In genomic region chr7:99473315-99473596, GRCh38 we compare ENCODE assay signal across 8 cellular contexts. TPM values are rescaled to one million over a fixed set of nuclear protein-coding genes. Genes with fewer than 3 reads are reported as not detected.
A peak's percentile ranks its signal among the peaks of the same experiment; 100 is the strongest.
DNase-seq lines count a peak whose midpoint lies in the region; ATAC-seq and TF ChIP-seq lines count a peak whose summit lies in the region.

No MANE protein-coding gene starts in this region.

- H2AFZ ChIP-seq in DND-41 (ENCODE audit: low read depth, low read length) = peak overlapping the region; percentile 95
- peak overlapping the region; percentile 61 for H2AFZ ChIP-seq in GM23338
- no peak overlapping the region for H2AFZ ChIP-seq in OCI-LY1 (ENCODE audit: low read length)

- H4K20me1 ChIP-seq in DND-41 (ENCODE audit: insufficient read depth, low read length) = peaks cover 6% of the 10 kb centered on the region; the same call in 1 of the 2 replicates
- H4K20me1 ChIP-seq in GM23338 (replicated peaks; ENCODE audit: insufficient read depth) = peaks cover 10% of the 10 kb centered on the region
- no peaks in the 10 kb centered on the region for H4K20me1 ChIP-seq in OCI-LY1 (ENCODE audit: insufficient read depth, low read length)

- H3K27ac ChIP-seq in DND-41 (ENCODE audit: low read length) (peak overlapping the region; percentile 61), GM23338 (ENCODE audit: low read depth) (peak overlapping the region; percentile 86), OCI-LY1 (ENCODE audit: low read depth, low read length, poor library complexity, severe bottlenecking) (peak overlapping the region; percentile 95), liver (ENCODE audit: low read depth in 1 of 2, low read length in 2 of 2) (peak overlapping the region; percentile 69 to 85), testis (peak overlapping the region; percentile 64 to 79)

- 0 out of 2 replicates have a peak, but pooled peaks cover 10% of the 10 kb centered on the region for H3F3A ChIP-seq in GM23338 (replicated peaks; ENCODE audit: low read depth)
- no peaks in the 10 kb centered on the region for H3F3A ChIP-seq in OCI-LY1 (ENCODE audit: insufficient read depth, low read length)

- peak overlapping the region; percentile 91 to 98 for H3K4me3 ChIP-seq in DND-41 (ENCODE audit: low read depth in 1 of 2, low read length in 2 of 2)
- H3K4me3 ChIP-seq in GM23338 = peak overlapping the region; percentile 95
- peak overlapping the region; percentile 88 for H3K4me3 ChIP-seq in OCI-LY1 (ENCODE audit: low read depth, low read length, poor library complexity, severe bottlenecking)
- H3K4me3 ChIP-seq in cardiac fibroblast (replicated peaks in 1 of 2; ENCODE audit: low read depth in 2 of 2, low read length in 2 of 2) = peak overlapping the region; percentile 91 to 93
- H3K4me3 ChIP-seq in liver (ENCODE audit: low read depth in 1 of 3, low read length in 3 of 3) = peak overlapping the region; percentile 70 to 90 (median 80)
- H3K4me3 ChIP-seq in testis = peak overlapping the region; percentile 78 to 86

- TF ChIP-seq POLR2A in testis (IDR thresholded peaks at IDR 0.05) = no peak

- H3K27me3 ChIP-seq in DND-41 (ENCODE audit: insufficient read depth, low read length, poor library complexity) (no peaks in the 10 kb centered on the region), GM23338 (ENCODE audit: insufficient read depth) (no peaks in the 10 kb centered on the region), OCI-LY1 (ENCODE audit: insufficient read depth, low read length) (no peaks in the 10 kb centered on the region), liver (ENCODE audit: control insufficient read depth in 4 of 4, insufficient read depth in 4 of 4, low read length in 3 of 4) (no peaks in the 10 kb centered on the region), testis (no peaks in the 10 kb centered on the region)

- H3K36me3 ChIP-seq in DND-41 (ENCODE audit: insufficient read depth, low read length) (peaks cover 26% of the 10 kb centered on the region), GM23338 (ENCODE audit: insufficient read depth) (no peaks in the 10 kb centered on the region), OCI-LY1 (ENCODE audit: insufficient read depth, low read length) (peaks cover 20% of the 10 kb centered on the region), liver (ENCODE audit: control insufficient read depth in 4 of 4, insufficient read depth in 3 of 4, low read depth in 1 of 4, low read length in 3 of 4) (peaks cover 0 to 6% (median 2%) of the 10 kb centered on the region in 4 donors), testis (ENCODE audit: low read depth, missing control alignments) (no peaks in the 10 kb centered on the region)

- H3K27ac Mint-ChIP-seq in GM23338 = peak overlapping the region; percentile 97

- H3K4me1 ChIP-seq in DND-41 (ENCODE audit: insufficient read depth, low read length) (peaks cover 33% of the 10 kb centered on the region), GM23338 (ENCODE audit: insufficient read depth) (peaks cover 13% of the 10 kb centered on the region), OCI-LY1 (ENCODE audit: insufficient read depth, low read length, severe bottlenecking) (peaks cover 38% of the 10 kb centered on the region), liver (ENCODE audit: control insufficient read depth in 4 of 4, insufficient read depth in 4 of 4, low read length in 3 of 4) (peaks cover 3 to 14% (median 9%) of the 10 kb centered on the region in 4 donors), testis (peaks cover 16% of the 10 kb centered on the region)

- H3K79me2 ChIP-seq in DND-41 (ENCODE audit: insufficient read depth, low read length) (peaks cover 53% of the 10 kb centered on the region), GM23338 (replicated peaks; ENCODE audit: insufficient read depth) (peaks cover 54% of the 10 kb centered on the region), OCI-LY1 (ENCODE audit: insufficient read depth, low read length) (peaks cover 36% of the 10 kb centered on the region)

- H3K4me1 Mint-ChIP-seq in GM23338 = peaks cover 9% of the 10 kb centered on the region; the same call in 2 of the 3 replicates

- ATAC-seq in DND-41 (ENCODE audit: insufficient read depth, low read depth) (peak; percentile 22; the same call in 1 of the 3 replicates), GM23338 (peak; percentile 12), GM21390 (IDR thresholded peaks at IDR 0.05; ENCODE audit: unreplicated experiment) (no peak)

- intact Hi-C loops in testis (cut with DNase I; ENCODE audit: low total_unique reads) = no loop called here

- peaks cover 16% of the 10 kb centered on the region for H3K27me3 Mint-ChIP-seq in GM23338 (ENCODE audit: insufficient read depth, low read depth, poor library complexity)

- peaks cover 2% of the 10 kb centered on the region; the same call in 1 of the 3 replicates for H3K9me3 Mint-ChIP-seq in GM23338

- TF ChIP-seq CTCF in DND-41 (IDR thresholded peaks at IDR 0.05; ENCODE audit: borderline replicate concordance, extremely low read depth, low read length, poor library complexity, severe bottlenecking) = no peak
- TF ChIP-seq CTCF in GM23338 (conservative IDR thresholded peaks at IDR 0.05; ENCODE audit: low read depth in 2 of 2) = no peak
- TF ChIP-seq CTCF in OCI-LY1 (IDR thresholded peaks at IDR 0.05; ENCODE audit: low read length) = no peak
- TF ChIP-seq CTCF in cardiac fibroblast (IDR thresholded peaks at IDR 0.05; ENCODE audit: low read depth, low read length) = no peak
- TF ChIP-seq CTCF in liver (IDR thresholded peaks at IDR 0.05; ENCODE audit: low read depth, low read length, missing input control) = no peak
- no peak for TF ChIP-seq CTCF in testis (IDR thresholded peaks at IDR 0.05)

- 7% methylated on average over 7 of the region's 7 CpGs for WGBS in liver
- WGBS in testis, 2 donors = 2 to 3% methylated on average over 7 of the region's 7 CpGs

- H3K9ac ChIP-seq in DND-41 (ENCODE audit: low read depth, low read length) (peak overlapping the region; percentile 81), OCI-LY1 (ENCODE audit: low read length) (peak overlapping the region; percentile 90), liver (ENCODE audit: low read depth in 1 of 2, low read length in 2 of 2) (peak overlapping the region; percentile 16 to 42)

- H3K9me3 ChIP-seq in DND-41 (ENCODE audit: insufficient read depth, low read length, severe bottlenecking) (no peaks in the 10 kb centered on the region), OCI-LY1 (ENCODE audit: low read length) (no peaks in the 10 kb centered on the region), liver (ENCODE audit: control insufficient read depth in 4 of 4, low read length in 3 of 4) (no peaks in the 10 kb centered on the region), testis (no peaks in the 10 kb centered on the region)

- H3K9me2 ChIP-seq in GM23338 (ENCODE audit: insufficient read depth) = no peaks in the 10 kb centered on the region
- no peaks in the 10 kb centered on the region for H3K9me2 ChIP-seq in OCI-LY1 (ENCODE audit: low read depth, low read length)

- DNase-seq in DND-41 (peak; percentile 38), GM23338 (ENCODE audit: low spot score) (peak; percentile 67), cardiac fibroblast (ENCODE audit: low read depth in 2 of 2) (peak; percentile 73 to 78), testis (peak; percentile 53)
- DNase-seq in stimulated activated CD4-positive, alpha-beta T cell treated with anti-CD3 and anti-CD28 coated beads, Interleukin-4, amount 100 ng/mL, for 1 hour = no peak

- H3K36me3 Mint-ChIP-seq in GM23338 (ENCODE audit: low read depth) = peaks cover 8% of the 10 kb centered on the region

- peak overlapping the region; percentile 97 for H3K4me3 Mint-ChIP-seq in GM23338

- no peak for TF ChIP-seq RAD21 in liver (IDR thresholded peaks at IDR 0.05)

- H3K4me2 ChIP-seq in DND-41 (ENCODE audit: insufficient read depth, low read length) (peak overlapping the region; percentile 83), GM23338 (peak overlapping the region; percentile 96), OCI-LY1 (ENCODE audit: low read length) (peak overlapping the region; percentile 70)

TF ChIP-seq in GM23338, 12 proteins besides CTCF, POLR2A, EP300 and RAD21 (continues in another document):
- TF ChIP-seq NANOG (IDR thresholded peaks at IDR 0.05; ENCODE audit: borderline replicate concordance) = no peak
- TF ChIP-seq ZNF331 (CRISPR knock-in tag; IDR thresholded peaks at IDR 0.05; ENCODE audit: low read depth) = no peak

TF ChIP-seq in liver, 16 proteins besides CTCF, POLR2A, EP300 and RAD21:
- TF ChIP-seq YY1 (IDR thresholded peaks at IDR 0.05) (no peak), HNF4A (conservative IDR thresholded peaks at IDR 0.05) (peak in 1 of 2 donors; percentile 1), FOXA1 (IDR thresholded peaks at IDR 0.05) (no peak)

RNA-seq across cellular contexts. Expression of gene ZNF789, which starts 0.6 kb away (rescaled TPM):
- total RNA-seq in GM23338 (2014; rRNA removed; shearing (Covaris generic)) = 13.8 and 14.2 TPM in 2 replicates
- 9.0 and 11.2 TPM in 2 replicates for polyA plus RNA-seq in GM23338 (2016; fragmentation: Nextera tagmentation; extraction: Ambion mirVana)
- total RNA-seq in liver = 1 to 10 TPM; 7.4 TPM
- polyA plus RNA-seq in liver = 1 to 10 TPM; 1.6 to 2.3 TPM
- total RNA-seq in testis = 10 to 100 TPM; 26.2 to 32.0 TPM
- polyA plus RNA-seq in testis (ENCODE audit: insufficient read depth, low read depth, low replicate concordance) = 30.9 TPM

RNA-seq across cellular contexts. Expression of gene ATP5MF, which starts 7.3 kb away (rescaled TPM):
- total RNA-seq in GM23338 (2014; rRNA removed; shearing (Covaris generic)) = 1,703 and 1,870 TPM in 2 replicates
- polyA plus RNA-seq in GM23338 (2016; fragmentation: Nextera tagmentation; extraction: Ambion mirVana) (1,770 and 2,005 TPM in 2 replicates), liver (100 to 1,000 TPM; 530 to 607 TPM), testis (ENCODE audit: insufficient read depth, low read depth, low replicate concordance) (594 TPM)
- total RNA-seq in liver (100 to 1,000 TPM; 260 to 266 TPM), testis (100 to 1,000 TPM; 582 to 769 TPM)

RNA-seq across cellular contexts. Expression of gene ZNF394, which starts 26.8 kb away (rescaled TPM):
- total RNA-seq in GM23338 (2014; rRNA removed; shearing (Covaris generic)) = 26.9 and 29.2 TPM in 2 replicates
- polyA plus RNA-seq in GM23338 (2016; fragmentation: Nextera tagmentation; extraction: Ambion mirVana) (11.4 and 12.6 TPM in 2 replicates), liver (1 to 10 TPM; 5.5 to 6.1 TPM), testis (ENCODE audit: insufficient read depth, low read depth, low replicate concordance) (24.6 TPM)
- total RNA-seq in liver (10 to 100 TPM; 18.1 to 18.3 TPM), testis (10 to 100 TPM; 45.3 to 65.0 TPM)

RNA-seq across cellular contexts. Expression of gene ZKSCAN5, which starts 31.2 kb away (rescaled TPM):
- 10.2 and 13.4 TPM in 2 replicates for total RNA-seq in GM23338 (2014; rRNA removed; shearing (Covaris generic))
- 4.6 and 4.9 TPM in 2 replicates for polyA plus RNA-seq in GM23338 (2016; fragmentation: Nextera tagmentation; extraction: Ambion mirVana)
- total RNA-seq in liver = 1 to 10 TPM; 4.7 to 5.4 TPM
- polyA plus RNA-seq in liver = 1 to 10 TPM; 1.7 to 2.2 TPM
- 10 to 100 TPM; 19.9 to 24.9 TPM for total RNA-seq in testis
- polyA plus RNA-seq in testis (ENCODE audit: insufficient read depth, low read depth, low replicate concordance) = 24.7 TPM

RNA-seq across cellular contexts. Expression of gene CPSF4, which starts 34.5 kb away (rescaled TPM):
- 88.0 and 93.2 TPM in 2 replicates for total RNA-seq in GM23338 (2014; rRNA removed; shearing (Covaris generic))
- 33.4 and 34.3 TPM in 2 replicates for polyA plus RNA-seq in GM23338 (2016; fragmentation: Nextera tagmentation; extraction: Ambion mirVana)
- 10 to 100 TPM; 11.5 to 15.3 TPM for total RNA-seq in liver
- polyA plus RNA-seq in liver = 1 to 10 TPM; 7.1 to 9.6 TPM
- total RNA-seq in testis = 100 to 1,000 TPM; 107 to 130 TPM
- polyA plus RNA-seq in testis (ENCODE audit: insufficient read depth, low read depth, low replicate concordance) = 82.4 TPM

Comparison
In these comparisons a context has a peak if more than half of its experiments do, and no peak if none do; other contexts are left out.
1. H3K9ac ChIP-seq: peak in every context shown above with its lines; median percentile 90 in OCI-LY1; 81 in DND-41; 29 in liver.